In the genomic region with DNA sequence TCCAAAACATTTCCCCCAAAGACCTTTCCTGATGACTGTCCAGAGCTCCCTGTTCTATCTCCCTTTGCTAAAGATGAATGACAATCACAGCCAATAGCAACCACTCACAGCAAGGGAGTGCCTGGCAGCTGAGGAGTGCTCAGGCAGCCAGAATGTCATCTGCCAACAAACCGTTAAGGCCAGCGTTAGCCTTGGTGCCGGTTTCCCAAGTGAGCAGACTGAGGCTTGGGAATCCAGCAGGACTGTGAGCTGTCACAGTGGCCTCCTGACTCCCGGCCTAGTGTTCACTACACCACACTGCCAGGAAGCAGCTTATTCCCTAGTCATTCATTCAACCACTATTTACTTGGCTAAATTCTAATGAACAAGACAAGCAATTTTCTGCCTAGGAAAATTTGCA, we compare ENCODE assay signal across 1 cellular context.
TF ChIP-seq lines count a peak whose summit lies in the region.

No MANE protein-coding gene starts in this region.

TF ChIP-seq in GM12878, 131 proteins besides CTCF, POLR2A, EP300 and RAD21 (continued from another document):
- TF ChIP-seq, protein P1, sequence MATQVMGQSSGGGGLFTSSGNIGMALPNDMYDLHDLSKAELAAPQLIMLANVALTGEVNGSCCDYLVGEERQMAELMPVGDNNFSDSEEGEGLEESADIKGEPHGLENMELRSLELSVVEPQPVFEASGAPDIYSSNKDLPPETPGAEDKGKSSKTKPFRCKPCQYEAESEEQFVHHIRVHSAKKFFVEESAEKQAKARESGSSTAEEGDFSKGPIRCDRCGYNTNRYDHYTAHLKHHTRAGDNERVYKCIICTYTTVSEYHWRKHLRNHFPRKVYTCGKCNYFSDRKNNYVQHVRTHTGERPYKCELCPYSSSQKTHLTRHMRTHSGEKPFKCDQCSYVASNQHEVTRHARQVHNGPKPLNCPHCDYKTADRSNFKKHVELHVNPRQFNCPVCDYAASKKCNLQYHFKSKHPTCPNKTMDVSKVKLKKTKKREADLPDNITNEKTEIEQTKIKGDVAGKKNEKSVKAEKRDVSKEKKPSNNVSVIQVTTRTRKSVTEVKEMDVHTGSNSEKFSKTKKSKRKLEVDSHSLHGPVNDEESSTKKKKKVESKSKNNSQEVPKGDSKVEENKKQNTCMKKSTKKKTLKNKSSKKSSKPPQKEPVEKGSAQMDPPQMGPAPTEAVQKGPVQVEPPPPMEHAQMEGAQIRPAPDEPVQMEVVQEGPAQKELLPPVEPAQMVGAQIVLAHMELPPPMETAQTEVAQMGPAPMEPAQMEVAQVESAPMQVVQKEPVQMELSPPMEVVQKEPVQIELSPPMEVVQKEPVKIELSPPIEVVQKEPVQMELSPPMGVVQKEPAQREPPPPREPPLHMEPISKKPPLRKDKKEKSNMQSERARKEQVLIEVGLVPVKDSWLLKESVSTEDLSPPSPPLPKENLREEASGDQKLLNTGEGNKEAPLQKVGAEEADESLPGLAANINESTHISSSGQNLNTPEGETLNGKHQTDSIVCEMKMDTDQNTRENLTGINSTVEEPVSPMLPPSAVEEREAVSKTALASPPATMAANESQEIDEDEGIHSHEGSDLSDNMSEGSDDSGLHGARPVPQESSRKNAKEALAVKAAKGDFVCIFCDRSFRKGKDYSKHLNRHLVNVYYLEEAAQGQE (IDR thresholded peaks at IDR 0.05; ENCODE audit: low read depth, low read length) = no peak
- TF ChIP-seq ZNF207 (IDR thresholded peaks at IDR 0.05; ENCODE audit: borderline replicate concordance) (no peak), KDM1A (IDR thresholded peaks at IDR 0.05; ENCODE audit: borderline replicate concordance) (no peak), TBL1XR1 (IDR thresholded peaks at IDR 0.05; ENCODE audit: low read depth, low read length) (no peak), SREBF2 (IDR thresholded peaks at IDR 0.05; ENCODE audit: low read length) (no peak), ATF7 (IDR thresholded peaks at IDR 0.05; ENCODE audit: low read depth) (no peak), HDGF (IDR thresholded peaks at IDR 0.05) (no peak), TCF7 (IDR thresholded peaks at IDR 0.05; ENCODE audit: borderline replicate concordance) (no peak), TCF3 (IDR thresholded peaks at IDR 0.05; ENCODE audit: borderline replicate concordance, insufficient read depth, low read depth, low read length) (no peak), FOS (IDR thresholded peaks at IDR 0.05; ENCODE audit: borderline replicate concordance, extremely low read depth, insufficient read length) (no peak), MTA2 (IDR thresholded peaks at IDR 0.05; ENCODE audit: low read depth) (no peak), ZZZ3 (IDR thresholded peaks at IDR 0.05; ENCODE audit: control insufficient read depth, insufficient read length, low read depth) (no peak), POLR2AphosphoS5 (IDR thresholded peaks at IDR 0.05; ENCODE audit: low read length) (no peak)
- TF ChIP-seq, protein P2, sequence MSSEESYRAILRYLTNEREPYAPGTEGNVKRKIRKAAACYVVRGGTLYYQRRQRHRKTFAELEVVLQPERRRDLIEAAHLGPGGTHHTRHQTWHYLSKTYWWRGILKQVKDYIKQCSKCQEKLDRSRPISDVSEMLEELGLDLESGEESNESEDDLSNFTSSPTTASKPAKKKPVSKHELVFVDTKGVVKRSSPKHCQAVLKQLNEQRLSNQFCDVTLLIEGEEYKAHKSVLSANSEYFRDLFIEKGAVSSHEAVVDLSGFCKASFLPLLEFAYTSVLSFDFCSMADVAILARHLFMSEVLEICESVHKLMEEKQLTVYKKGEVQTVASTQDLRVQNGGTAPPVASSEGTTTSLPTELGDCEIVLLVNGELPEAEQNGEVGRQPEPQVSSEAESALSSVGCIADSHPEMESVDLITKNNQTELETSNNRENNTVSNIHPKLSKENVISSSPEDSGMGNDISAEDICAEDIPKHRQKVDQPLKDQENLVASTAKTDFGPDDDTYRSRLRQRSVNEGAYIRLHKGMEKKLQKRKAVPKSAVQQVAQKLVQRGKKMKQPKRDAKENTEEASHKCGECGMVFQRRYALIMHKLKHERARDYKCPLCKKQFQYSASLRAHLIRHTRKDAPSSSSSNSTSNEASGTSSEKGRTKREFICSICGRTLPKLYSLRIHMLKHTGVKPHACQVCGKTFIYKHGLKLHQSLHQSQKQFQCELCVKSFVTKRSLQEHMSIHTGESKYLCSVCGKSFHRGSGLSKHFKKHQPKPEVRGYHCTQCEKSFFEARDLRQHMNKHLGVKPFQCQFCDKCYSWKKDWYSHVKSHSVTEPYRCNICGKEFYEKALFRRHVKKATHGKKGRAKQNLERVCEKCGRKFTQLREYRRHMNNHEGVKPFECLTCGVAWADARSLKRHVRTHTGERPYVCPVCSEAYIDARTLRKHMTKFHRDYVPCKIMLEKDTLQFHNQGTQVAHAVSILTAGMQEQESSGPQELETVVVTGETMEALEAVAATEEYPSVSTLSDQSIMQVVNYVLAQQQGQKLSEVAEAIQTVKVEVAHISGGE (CRISPR knock-in tag; IDR thresholded peaks at IDR 0.05) = no peak
- TF ChIP-seq, protein P3, sequence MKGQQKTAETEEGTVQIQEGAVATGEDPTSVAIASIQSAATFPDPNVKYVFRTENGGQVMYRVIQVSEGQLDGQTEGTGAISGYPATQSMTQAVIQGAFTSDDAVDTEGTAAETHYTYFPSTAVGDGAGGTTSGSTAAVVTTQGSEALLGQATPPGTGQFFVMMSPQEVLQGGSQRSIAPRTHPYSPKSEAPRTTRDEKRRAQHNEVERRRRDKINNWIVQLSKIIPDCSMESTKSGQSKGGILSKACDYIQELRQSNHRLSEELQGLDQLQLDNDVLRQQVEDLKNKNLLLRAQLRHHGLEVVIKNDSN (IDR thresholded peaks at IDR 0.05; ENCODE audit: borderline replicate concordance, extremely low read length, insufficient read depth, low read depth, low read length) = no peak
TF ChIP-seq in GM12878: peak in this region for 0.
